In genomic region chr7:80135306-80136104, GRCh38 we compare ENCODE assay signal across 8 cellular contexts. TPM values are rescaled to one million over a fixed set of nuclear protein-coding genes. Genes with fewer than 3 reads are reported as not detected.
DNase-seq lines count a peak whose midpoint lies in the region; ATAC-seq and TF ChIP-seq lines count a peak whose summit lies in the region.

No MANE protein-coding gene starts in this region.

- peaks cover 45% of the 10 kb centered on the region for H3K79me2 ChIP-seq in PC-9 (ENCODE audit: low read depth)

- H3K4me3 Mint-ChIP-seq in HFFc6: peak overlapping the region; percentile 96

- CTCF ChIA-PET in PC-9 (lab: Charles Lee): interaction anchor here (0.6 to 1.7 kb wide), 3 partner anchors 257 to 695 kb away, joined by 5 to 35 read pairs (median 7); no protein-coding TSS in a partner anchor

- H3K27me3 ChIP-seq in PC-9 (ENCODE audit: insufficient read depth, low read depth) (no peaks in the 10 kb centered on the region), skeletal muscle satellite cell (ENCODE audit: control insufficient read depth, insufficient read depth, low read length) (no peaks in the 10 kb centered on the region)

- no peaks in the 10 kb centered on the region for H3K9me3 Mint-ChIP-seq in HFFc6

- peak overlapping the region; percentile 69 for H3K27ac ChIP-seq in PC-9

- H3K4me3 ChIP-seq in PC-9 (peak overlapping the region; percentile 97), cardiac fibroblast (replicated peaks in 1 of 2; ENCODE audit: low read depth in 2 of 2, low read length in 2 of 2) (peak overlapping the region; percentile 74 to 97), skeletal muscle satellite cell (ENCODE audit: low read length) (peak overlapping the region; percentile 79)

- H3K4me1 Mint-ChIP-seq in HFFc6 (ENCODE audit: low read depth): peaks cover 70% of the 10 kb centered on the region

- POLR2A ChIA-PET in PC-9 (lab: Charles Lee; ENCODE audit: unreplicated experiment): interaction anchor here (0.6 kb wide), 1 partner anchor 123 kb away, joined by 6 read pairs; no protein-coding TSS in a partner anchor

- H3K9ac ChIP-seq in skeletal muscle satellite cell (ENCODE audit: low read depth, low read length): peak overlapping the region; percentile 95

- peak overlapping the region; percentile 84 for H3K4me2 ChIP-seq in PC-9
- H3K4me2 ChIP-seq in skeletal muscle satellite cell (ENCODE audit: low read length): peak overlapping the region; percentile 83

- H3K9me2 ChIP-seq in PC-9 (ENCODE audit: insufficient read depth): no peaks in the 10 kb centered on the region

- 0 out of 2 replicates have a peak, but pooled peaks cover 3% of the 10 kb centered on the region for H3K27me3 Mint-ChIP-seq in HFFc6 (ENCODE audit: insufficient read depth)

- TF ChIP-seq CTCF in HFFc6 (IDR thresholded peaks at IDR 0.05): peak; percentile 10; the same call in 1 of the 2 replicates
- no peak for TF ChIP-seq CTCF in PC-9 (conservative IDR thresholded peaks at IDR 0.05)
- TF ChIP-seq CTCF in cardiac fibroblast (IDR thresholded peaks at IDR 0.05; ENCODE audit: low read depth, low read length): no peak

- no peaks in the 10 kb centered on the region for H4K20me1 ChIP-seq in PC-9 (ENCODE audit: insufficient read depth)

- H3K4me1 ChIP-seq in PC-9 (replicated peaks; ENCODE audit: insufficient read depth): peaks cover 16% of the 10 kb centered on the region
- H3K4me1 ChIP-seq in skeletal muscle satellite cell (ENCODE audit: control insufficient read depth, insufficient read depth, low read length): peaks cover 16% of the 10 kb centered on the region

- BruUV-seq in PC-9 (replicated peaks; lab: Mats Ljungman, UMichigan): no TSS peak

- DNase-seq in DMS79 treated with DMSO at 0.1 percent for 48 hours (lab: John Stamatoyannopoulos, UW) (peak; percentile 79), HFFc6 (no peak), PC-9 (peak in 1 of 2 experiments; percentile 12), cardiac fibroblast (ENCODE audit: low read depth in 2 of 2) (peak in 1 of 2 donors; percentile 46), iris pigment epithelial cell (ENCODE audit: low read depth) (peak; percentile 37)

- H3F3A ChIP-seq in PC-9 (ENCODE audit: insufficient read depth, low read depth): peaks cover 15% of the 10 kb centered on the region; the same call in 1 of the 2 replicates

- H2AFZ ChIP-seq in PC-9: peak overlapping the region; percentile 99

- H3K36me3 ChIP-seq in PC-9 (ENCODE audit: low read depth): no peaks in the 10 kb centered on the region
- no peaks in the 10 kb centered on the region for H3K36me3 ChIP-seq in skeletal muscle satellite cell (ENCODE audit: insufficient read depth, low read length)

- intact Hi-C loops in PC-9 (cut with micrococcal nuclease; ENCODE audit: unreplicated experiment): loop anchor here (2.0 to 10.0 kb wide), 5 partner anchors 189 to 1149 kb away; no protein-coding TSS in a partner anchor

- H3K27ac Mint-ChIP-seq in HFFc6: peak overlapping the region; percentile 89

- ATAC-seq in GM19324 (IDR thresholded peaks at IDR 0.05; ENCODE audit: low FRiP score, unreplicated experiment) (no peak), GM18519 (IDR thresholded peaks at IDR 0.05; ENCODE audit: low FRiP score, unreplicated experiment) (no peak)

- H3K9me3 ChIP-seq in PC-9 (ENCODE audit: insufficient read depth, low read depth) (no peaks in the 10 kb centered on the region), skeletal muscle satellite cell (replicated peaks; ENCODE audit: low read length) (no peaks in the 10 kb centered on the region)

- H3K36me3 Mint-ChIP-seq in HFFc6 (ENCODE audit: low read depth): peaks cover 14% of the 10 kb centered on the region

RNA-seq across cellular contexts. Expression of gene GNAI1, which starts 0.9 kb away (rescaled TPM):
- total RNA-seq in HFFc6 (2021; fragmentation: NEBNext Ultra II Directional; extraction: Animal tissue kit (Norgen Biotek cat#: 25700)): 10 to 100 TPM; 58.8 to 70.9 (median 66.4) TPM
- total RNA-seq in PC-9 (2021): 16.8 and 25.6 TPM in 2 replicates
- total RNA-seq in skeletal muscle satellite cell (2012; rRNA removed): 19.0 and 21.8 TPM in 2 replicates
